ENCODE assay signal across 1 cellular context in the genomic region with DNA sequence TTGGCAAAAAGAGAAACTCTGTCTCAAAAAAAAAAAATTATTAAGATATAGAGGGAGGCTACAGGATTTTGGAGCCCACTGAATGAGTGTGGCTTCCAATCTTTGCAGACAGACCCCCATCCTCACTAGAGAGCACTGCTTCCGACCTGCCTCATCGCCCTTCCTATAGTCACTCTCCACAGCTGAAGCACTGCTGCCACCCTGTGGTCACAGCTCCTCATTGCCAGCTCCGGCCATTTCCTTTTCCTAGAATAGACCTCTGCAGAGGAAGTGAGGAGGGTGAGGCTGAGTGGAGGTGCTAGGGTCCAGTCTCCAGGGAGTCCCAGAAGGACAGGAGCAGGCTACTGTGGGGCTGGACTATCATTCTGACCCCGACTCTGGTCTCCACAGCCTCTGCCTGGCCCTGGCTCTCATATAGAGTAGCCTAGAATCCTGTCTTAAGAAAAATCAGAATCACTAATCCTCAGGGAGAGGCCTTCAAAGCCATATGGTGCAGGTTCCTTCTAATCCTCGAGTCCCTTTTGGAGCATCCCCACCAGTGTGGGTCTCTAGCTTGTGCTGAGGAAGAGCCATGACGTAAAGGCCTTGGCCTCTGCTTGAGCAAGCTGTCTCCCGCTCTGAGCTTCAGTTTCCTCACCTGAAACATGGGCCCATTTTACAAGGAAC.
TF ChIP-seq lines count a peak whose summit lies in the region.

No MANE protein-coding gene starts in this region.

TF ChIP-seq in GM23338, 12 proteins besides CTCF, POLR2A, EP300 and RAD21:
- TF ChIP-seq EZH2 (IDR thresholded peaks at IDR 0.05; ENCODE audit: low read depth, unreplicated experiment) (no peak), POLR2AphosphoS5 (IDR thresholded peaks at IDR 0.05; ENCODE audit: low read depth) (no peak), ZNF331 (CRISPR knock-in tag; IDR thresholded peaks at IDR 0.05; ENCODE audit: low read depth) (no peak), STAT1 (IDR thresholded peaks at IDR 0.05; ENCODE audit: unreplicated experiment) (no peak), NANOG (IDR thresholded peaks at IDR 0.05; ENCODE audit: borderline replicate concordance) (no peak), JUNB (IDR thresholded peaks at IDR 0.05; ENCODE audit: unreplicated experiment) (no peak), EZH2phosphoT487 (IDR thresholded peaks at IDR 0.05; ENCODE audit: unreplicated experiment) (no peak), CREB1 (CRISPR knock-in tag; IDR thresholded peaks at IDR 0.05; ENCODE audit: low read depth) (no peak), ZNF114 (CRISPR knock-in tag; IDR thresholded peaks at IDR 0.05) (no peak)
- TF ChIP-seq, protein P1, sequence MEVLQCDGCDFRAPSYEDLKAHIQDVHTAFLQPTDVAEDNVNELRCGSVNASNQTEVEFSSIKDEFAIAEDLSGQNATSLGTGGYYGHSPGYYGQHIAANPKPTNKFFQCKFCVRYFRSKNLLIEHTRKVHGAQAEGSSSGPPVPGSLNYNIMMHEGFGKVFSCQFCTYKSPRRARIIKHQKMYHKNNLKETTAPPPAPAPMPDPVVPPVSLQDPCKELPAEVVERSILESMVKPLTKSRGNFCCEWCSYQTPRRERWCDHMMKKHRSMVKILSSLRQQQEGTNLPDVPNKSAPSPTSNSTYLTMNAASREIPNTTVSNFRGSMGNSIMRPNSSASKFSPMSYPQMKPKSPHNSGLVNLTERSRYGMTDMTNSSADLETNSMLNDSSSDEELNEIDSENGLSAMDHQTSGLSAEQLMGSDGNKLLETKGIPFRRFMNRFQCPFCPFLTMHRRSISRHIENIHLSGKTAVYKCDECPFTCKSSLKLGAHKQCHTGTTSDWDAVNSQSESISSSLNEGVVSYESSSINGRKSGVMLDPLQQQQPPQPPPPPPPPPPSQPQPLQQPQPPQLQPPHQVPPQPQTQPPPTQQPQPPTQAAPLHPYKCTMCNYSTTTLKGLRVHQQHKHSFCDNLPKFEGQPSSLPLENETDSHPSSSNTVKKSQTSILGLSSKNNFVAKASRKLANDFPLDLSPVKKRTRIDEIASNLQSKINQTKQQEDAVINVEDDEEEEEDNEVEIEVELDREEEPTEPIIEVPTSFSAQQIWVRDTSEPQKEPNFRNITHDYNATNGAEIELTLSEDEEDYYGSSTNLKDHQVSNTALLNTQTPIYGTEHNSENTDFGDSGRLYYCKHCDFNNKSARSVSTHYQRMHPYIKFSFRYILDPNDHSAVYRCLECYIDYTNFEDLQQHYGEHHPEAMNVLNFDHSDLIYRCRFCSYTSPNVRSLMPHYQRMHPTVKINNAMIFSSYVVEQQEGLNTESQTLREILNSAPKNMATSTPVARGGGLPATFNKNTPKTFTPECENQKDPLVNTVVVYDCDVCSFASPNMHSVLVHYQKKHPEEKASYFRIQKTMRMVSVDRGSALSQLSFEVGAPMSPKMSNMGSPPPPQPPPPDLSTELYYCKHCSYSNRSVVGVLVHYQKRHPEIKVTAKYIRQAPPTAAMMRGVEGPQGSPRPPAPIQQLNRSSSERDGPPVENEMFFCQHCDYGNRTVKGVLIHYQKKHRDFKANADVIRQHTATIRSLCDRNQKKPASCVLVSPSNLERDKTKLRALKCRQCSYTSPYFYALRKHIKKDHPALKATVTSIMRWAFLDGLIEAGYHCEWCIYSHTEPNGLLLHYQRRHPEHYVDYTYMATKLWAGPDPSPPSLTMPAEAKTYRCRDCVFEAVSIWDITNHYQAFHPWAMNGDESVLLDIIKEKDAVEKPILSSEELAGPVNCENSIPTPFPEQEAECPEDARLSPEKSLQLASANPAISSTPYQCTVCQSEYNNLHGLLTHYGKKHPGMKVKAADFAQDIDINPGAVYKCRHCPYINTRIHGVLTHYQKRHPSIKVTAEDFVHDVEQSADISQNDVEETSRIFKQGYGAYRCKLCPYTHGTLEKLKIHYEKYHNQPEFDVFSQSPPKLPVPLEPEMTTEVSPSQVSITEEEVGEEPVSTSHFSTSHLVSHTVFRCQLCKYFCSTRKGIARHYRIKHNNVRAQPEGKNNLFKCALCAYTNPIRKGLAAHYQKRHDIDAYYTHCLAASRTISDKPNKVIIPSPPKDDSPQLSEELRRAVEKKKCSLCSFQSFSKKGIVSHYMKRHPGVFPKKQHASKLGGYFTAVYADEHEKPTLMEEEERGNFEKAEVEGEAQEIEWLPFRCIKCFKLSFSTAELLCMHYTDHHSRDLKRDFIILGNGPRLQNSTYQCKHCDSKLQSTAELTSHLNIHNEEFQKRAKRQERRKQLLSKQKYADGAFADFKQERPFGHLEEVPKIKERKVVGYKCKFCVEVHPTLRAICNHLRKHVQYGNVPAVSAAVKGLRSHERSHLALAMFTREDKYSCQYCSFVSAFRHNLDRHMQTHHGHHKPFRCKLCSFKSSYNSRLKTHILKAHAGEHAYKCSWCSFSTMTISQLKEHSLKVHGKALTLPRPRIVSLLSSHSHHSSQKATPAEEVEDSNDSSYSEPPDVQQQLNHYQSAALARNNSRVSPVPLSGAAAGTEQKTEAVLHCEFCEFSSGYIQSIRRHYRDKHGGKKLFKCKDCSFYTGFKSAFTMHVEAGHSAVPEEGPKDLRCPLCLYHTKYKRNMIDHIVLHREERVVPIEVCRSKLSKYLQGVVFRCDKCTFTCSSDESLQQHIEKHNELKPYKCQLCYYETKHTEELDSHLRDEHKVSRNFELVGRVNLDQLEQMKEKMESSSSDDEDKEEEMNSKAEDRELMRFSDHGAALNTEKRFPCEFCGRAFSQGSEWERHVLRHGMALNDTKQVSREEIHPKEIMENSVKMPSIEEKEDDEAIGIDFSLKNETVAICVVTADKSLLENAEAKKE (CRISPR knock-in tag; IDR thresholded peaks at IDR 0.05) = no peak
- TF ChIP-seq, protein P2, sequence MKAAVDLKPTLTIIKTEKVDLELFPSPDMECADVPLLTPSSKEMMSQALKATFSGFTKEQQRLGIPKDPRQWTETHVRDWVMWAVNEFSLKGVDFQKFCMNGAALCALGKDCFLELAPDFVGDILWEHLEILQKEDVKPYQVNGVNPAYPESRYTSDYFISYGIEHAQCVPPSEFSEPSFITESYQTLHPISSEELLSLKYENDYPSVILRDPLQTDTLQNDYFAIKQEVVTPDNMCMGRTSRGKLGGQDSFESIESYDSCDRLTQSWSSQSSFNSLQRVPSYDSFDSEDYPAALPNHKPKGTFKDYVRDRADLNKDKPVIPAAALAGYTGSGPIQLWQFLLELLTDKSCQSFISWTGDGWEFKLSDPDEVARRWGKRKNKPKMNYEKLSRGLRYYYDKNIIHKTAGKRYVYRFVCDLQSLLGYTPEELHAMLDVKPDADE (IDR thresholded peaks at IDR 0.05) = no peak
- TF ChIP-seq, protein P3, sequence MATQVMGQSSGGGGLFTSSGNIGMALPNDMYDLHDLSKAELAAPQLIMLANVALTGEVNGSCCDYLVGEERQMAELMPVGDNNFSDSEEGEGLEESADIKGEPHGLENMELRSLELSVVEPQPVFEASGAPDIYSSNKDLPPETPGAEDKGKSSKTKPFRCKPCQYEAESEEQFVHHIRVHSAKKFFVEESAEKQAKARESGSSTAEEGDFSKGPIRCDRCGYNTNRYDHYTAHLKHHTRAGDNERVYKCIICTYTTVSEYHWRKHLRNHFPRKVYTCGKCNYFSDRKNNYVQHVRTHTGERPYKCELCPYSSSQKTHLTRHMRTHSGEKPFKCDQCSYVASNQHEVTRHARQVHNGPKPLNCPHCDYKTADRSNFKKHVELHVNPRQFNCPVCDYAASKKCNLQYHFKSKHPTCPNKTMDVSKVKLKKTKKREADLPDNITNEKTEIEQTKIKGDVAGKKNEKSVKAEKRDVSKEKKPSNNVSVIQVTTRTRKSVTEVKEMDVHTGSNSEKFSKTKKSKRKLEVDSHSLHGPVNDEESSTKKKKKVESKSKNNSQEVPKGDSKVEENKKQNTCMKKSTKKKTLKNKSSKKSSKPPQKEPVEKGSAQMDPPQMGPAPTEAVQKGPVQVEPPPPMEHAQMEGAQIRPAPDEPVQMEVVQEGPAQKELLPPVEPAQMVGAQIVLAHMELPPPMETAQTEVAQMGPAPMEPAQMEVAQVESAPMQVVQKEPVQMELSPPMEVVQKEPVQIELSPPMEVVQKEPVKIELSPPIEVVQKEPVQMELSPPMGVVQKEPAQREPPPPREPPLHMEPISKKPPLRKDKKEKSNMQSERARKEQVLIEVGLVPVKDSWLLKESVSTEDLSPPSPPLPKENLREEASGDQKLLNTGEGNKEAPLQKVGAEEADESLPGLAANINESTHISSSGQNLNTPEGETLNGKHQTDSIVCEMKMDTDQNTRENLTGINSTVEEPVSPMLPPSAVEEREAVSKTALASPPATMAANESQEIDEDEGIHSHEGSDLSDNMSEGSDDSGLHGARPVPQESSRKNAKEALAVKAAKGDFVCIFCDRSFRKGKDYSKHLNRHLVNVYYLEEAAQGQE (IDR thresholded peaks at IDR 0.05; ENCODE audit: unreplicated experiment) = no peak
